ENCODE assay signal across 1 cellular context in genomic region chr3:18439281-18439680, GRCh38.
TF ChIP-seq lines count a peak whose summit lies in the region.

No MANE protein-coding gene starts in this region.

TF ChIP-seq in HEK293, 187 proteins besides CTCF, POLR2A, EP300 and RAD21 (continued from another document):
- peak; percentile 79 for TF ChIP-seq PRDM6 (tag by site-specific recombination; IDR thresholded peaks at IDR 0.05)
- TF ChIP-seq ZNF280C (tag by site-specific recombination; IDR thresholded peaks at IDR 0.05), result no peak
- no peak for TF ChIP-seq GFI1B (tag by site-specific recombination; IDR thresholded peaks at IDR 0.05)
